1 cellular context compared by ENCODE assay signal in genomic region chr4:156195914-156196313, GRCh38.
TF ChIP-seq lines count a peak whose summit lies in the region.

No MANE protein-coding gene starts in this region.

TF ChIP-seq in GM12878, 131 proteins besides CTCF, POLR2A, EP300 and RAD21 (continued from another document and continues in another):
- no peak for TF ChIP-seq ZBTB4 (CRISPR knock-in tag; IDR thresholded peaks at IDR 0.05)
- no peak for TF ChIP-seq NR2C1 (IDR thresholded peaks at IDR 0.05)
- TF ChIP-seq BRCA1 (IDR thresholded peaks at IDR 0.05; ENCODE audit: low read depth, low read length), result no peak
- no peak for TF ChIP-seq TBL1XR1 (IDR thresholded peaks at IDR 0.05; ENCODE audit: low read depth, low read length)
- 0 out of 2 replicates have a peak, but pooled peaks have one; percentile 9 for TF ChIP-seq TCF7 (IDR thresholded peaks at IDR 0.05; ENCODE audit: borderline replicate concordance)
- TF ChIP-seq TCF12 (IDR thresholded peaks at IDR 0.05; ENCODE audit: low read depth, low read length), result 0 out of 2 replicates have a peak, but pooled peaks have one; percentile 33
- TF ChIP-seq IRF4 (IDR thresholded peaks at IDR 0.05; ENCODE audit: low read depth, low read length), result peak; percentile 86
- TF ChIP-seq IKZF2 (IDR thresholded peaks at IDR 0.05), result peak; percentile 70 to 77
- no peak for TF ChIP-seq RB1 (IDR thresholded peaks at IDR 0.05; ENCODE audit: borderline replicate concordance)
- peak; percentile 20; the same call in 1 of the 2 replicates for TF ChIP-seq CREB1 (IDR thresholded peaks at IDR 0.05; ENCODE audit: low read depth)
- no peak for TF ChIP-seq WRNIP1 (IDR thresholded peaks at IDR 0.05; ENCODE audit: borderline replicate concordance, low read depth, low read length)
- no peak for TF ChIP-seq NFYA (IDR thresholded peaks at IDR 0.05; ENCODE audit: borderline replicate concordance, low read depth, low read length)
- TF ChIP-seq FOXM1 (IDR thresholded peaks at IDR 0.05; ENCODE audit: low read depth, low read length), result peak; percentile 63; the same call in 1 of the 2 replicates
- TF ChIP-seq ASH2L (IDR thresholded peaks at IDR 0.05; ENCODE audit: borderline replicate concordance, low read depth), result no peak
- TF ChIP-seq RBBP5 (conservative IDR thresholded peaks at IDR 0.05), result no peak
- TF ChIP-seq DPF2 (IDR thresholded peaks at IDR 0.05), result peak; percentile 74
- TF ChIP-seq ZBED1 (IDR thresholded peaks at IDR 0.05; ENCODE audit: borderline replicate concordance), result no peak
- TF ChIP-seq KDM1A (IDR thresholded peaks at IDR 0.05; ENCODE audit: borderline replicate concordance), result no peak
- TF ChIP-seq NR2C2 (IDR thresholded peaks at IDR 0.05; ENCODE audit: borderline replicate concordance, control insufficient read depth, insufficient read length, low read depth), result no peak
- no peak for TF ChIP-seq PKNOX1 (IDR thresholded peaks at IDR 0.05)
- no peak for TF ChIP-seq REST (IDR thresholded peaks at IDR 0.05; ENCODE audit: low read depth, low read length)
- TF ChIP-seq LARP7 (IDR thresholded peaks at IDR 0.05), result no peak
- TF ChIP-seq IKZF1 (conservative IDR thresholded peaks at IDR 0.05), result peak; percentile 58
- TF ChIP-seq ZSCAN29 (IDR thresholded peaks at IDR 0.05), result no peak
- TF ChIP-seq BHLHE40 (IDR thresholded peaks at IDR 0.05; ENCODE audit: borderline replicate concordance in 1 of 2, low read depth in 2 of 2, low read length in 1 of 2), result 0 out of 4 replicates have a peak, but pooled peaks of 1 of the 2 experiments have one; percentile 24
- TF ChIP-seq EZH2 (IDR thresholded peaks at IDR 0.05; ENCODE audit: borderline replicate concordance, control insufficient read depth, low read depth, low read length), result no peak
- TF ChIP-seq ZNF687 (IDR thresholded peaks at IDR 0.05), result no peak
- peak; percentile 78; the same call in 1 of the 2 replicates for TF ChIP-seq BACH1 (IDR thresholded peaks at IDR 0.05; ENCODE audit: borderline replicate concordance)
- TF ChIP-seq BMI1 (IDR thresholded peaks at IDR 0.05; ENCODE audit: borderline replicate concordance), result 0 out of 2 replicates have a peak, but pooled peaks have one; percentile 54
- TF ChIP-seq ATF2 (IDR thresholded peaks at IDR 0.05; ENCODE audit: low read length), result peak; percentile 67
- TF ChIP-seq FOXK2 (IDR thresholded peaks at IDR 0.05), result no peak
- TF ChIP-seq TARDBP (IDR thresholded peaks at IDR 0.05; ENCODE audit: borderline replicate concordance), result no peak
- peak; percentile 64; the same call in 1 of the 2 replicates for TF ChIP-seq CREM (IDR thresholded peaks at IDR 0.05; ENCODE audit: low read depth)
- peak; percentile 84 for TF ChIP-seq RUNX3 (IDR thresholded peaks at IDR 0.05; ENCODE audit: low read length)
- peak; percentile 57 for TF ChIP-seq ATF7 (IDR thresholded peaks at IDR 0.05; ENCODE audit: low read depth)
- no peak for TF ChIP-seq YY1 (IDR thresholded peaks at IDR 0.05; ENCODE audit: low read depth, low read length)
- TF ChIP-seq ZNF592 (IDR thresholded peaks at IDR 0.05), result no peak
- peak; percentile 60; the same call in 1 of the 2 replicates for TF ChIP-seq PAX5 (IDR thresholded peaks at IDR 0.05; ENCODE audit: borderline replicate concordance, low read depth, low read length)
- no peak for TF ChIP-seq ELK1 (IDR thresholded peaks at IDR 0.05; ENCODE audit: low read depth, low read length)
- TF ChIP-seq RAD51 (IDR thresholded peaks at IDR 0.05), result no peak
- TF ChIP-seq SP1 (IDR thresholded peaks at IDR 0.05; ENCODE audit: low read depth, low read length), result peak; percentile 33
- TF ChIP-seq CHD1 (IDR thresholded peaks at IDR 0.05; ENCODE audit: low read depth, low read length), result no peak
- TF ChIP-seq USF1 (IDR thresholded peaks at IDR 0.05; ENCODE audit: borderline replicate concordance, extremely low read length, insufficient read depth, low read depth, low read length), result no peak
- peak; percentile 57; the same call in 1 of the 3 replicates for TF ChIP-seq POU2F2 (IDR thresholded peaks at IDR 0.05; ENCODE audit: borderline replicate concordance, low read depth, low read length)
- TF ChIP-seq YBX1 (IDR thresholded peaks at IDR 0.05), result no peak
- TF ChIP-seq BCL11A (IDR thresholded peaks at IDR 0.05; ENCODE audit: low read depth, low read length), result peak; percentile 97
- peak; percentile 96 for TF ChIP-seq MTA2 (IDR thresholded peaks at IDR 0.05; ENCODE audit: low read depth)
